Comparison of ENCODE assay signal across 27 cellular contexts in genomic region chr3:64138046-64138445, GRCh38.
DNase-seq lines count a peak whose midpoint lies in the region; ATAC-seq lines count a peak whose summit lies in the region.
"Had no signal": no experiment of that assay in that cellular context is flagged by ENCODE, and none has a peak within 500 bp of the region (broad histone marks: within the 10 kb centered on the region; RNA-seq: fewer than 3 reads in every experiment).

No MANE protein-coding gene starts in this region.

- H3K9me3 Mint-ChIP-seq in activated CD4-positive, alpha-beta memory T cell treated with anti-CD3 and anti-CD28 coated beads for 36 hours, result no peaks in the 10 kb centered on the region
- peaks cover 0 to 2% (median 0%) of the 10 kb centered on the region in 8 donors for H3K9me3 Mint-ChIP-seq in CD4-positive, alpha-beta memory T cell
- H3K9me3 Mint-ChIP-seq: activated naive CD4-positive, alpha-beta T cell treated with anti-CD3 and anti-CD28 coated beads, Interleukin-2, amount 10 ng/mL, durations not matched to agents 7 days and 5 days; dendritic cell treated with granulocyte-macrophage colony-stimulating factor and Interleukin-4, amounts not matched to agents 40 ng/mL and 50 ng/mL, for 4 days; T-helper 2 cell treated with Interferon-gamma antibody and Interleukin-4, amounts not matched to agents 5 μg/mL and 100 μg/mL, for 36 hours had no signal

- H3K9me3 ChIP-seq in CD4-positive, alpha-beta memory T cell (ENCODE audit: control insufficient read depth in 1 of 2, low read length in 2 of 2), result no peaks in the 10 kb centered on the region
- H3K9me3 ChIP-seq: heart right ventricle, spleen, thoracic aorta had no signal

- no peaks in the 10 kb centered on the region for H3K4me1 Mint-ChIP-seq in activated CD4-positive, alpha-beta memory T cell treated with anti-CD3 and anti-CD28 coated beads for 36 hours (ENCODE audit: low read depth)
- no peaks in the 10 kb centered on the region for H3K4me1 Mint-ChIP-seq in CD4-positive, alpha-beta memory T cell
- H3K4me1 Mint-ChIP-seq: activated naive CD4-positive, alpha-beta T cell treated with anti-CD3 and anti-CD28 coated beads, Interleukin-2, amount 10 ng/mL, durations not matched to agents 7 days and 5 days; naive B cell had no signal

- H3K27me3 ChIP-seq in CD4-positive, alpha-beta memory T cell (ENCODE audit: insufficient read depth, low read length), result no peaks in the 10 kb centered on the region
- H3K27me3 ChIP-seq: heart right ventricle, spleen had no signal

- no peak overlapping the region for H3K4me3 Mint-ChIP-seq in activated CD4-positive, alpha-beta memory T cell treated with anti-CD3 and anti-CD28 coated beads for 36 hours
- H3K4me3 Mint-ChIP-seq in CD4-positive, alpha-beta memory T cell, result no peak overlapping the region
- H3K4me3 Mint-ChIP-seq: activated naive CD4-positive, alpha-beta T cell treated with anti-CD3 and anti-CD28 coated beads, Interleukin-2, amount 10 ng/mL, durations not matched to agents 7 days and 5 days; dendritic cell treated with granulocyte-macrophage colony-stimulating factor and Interleukin-4, amounts not matched to agents 40 ng/mL and 50 ng/mL, for 4 days; naive B cell; T-helper 2 cell treated with Interferon-gamma antibody and Interleukin-4, amounts not matched to agents 5 μg/mL and 100 μg/mL, for 36 hours had no signal

- H3K36me3 ChIP-seq in CD4-positive, alpha-beta memory T cell (ENCODE audit: insufficient read depth, low read length), result no peaks in the 10 kb centered on the region
- H3K36me3 ChIP-seq: spleen, thoracic aorta had no signal

- ATAC-seq in GM21528 (IDR thresholded peaks at IDR 0.05; ENCODE audit: low FRiP score, unreplicated experiment), result no peak
- ATAC-seq: HCT116, heart right ventricle, Right ventricle myocardium inferior had no signal

- no peak overlapping the region for H3K27ac Mint-ChIP-seq in activated CD4-positive, alpha-beta memory T cell treated with anti-CD3 and anti-CD28 coated beads for 36 hours
- no peak overlapping the region for H3K27ac Mint-ChIP-seq in CD4-positive, alpha-beta memory T cell
- H3K27ac Mint-ChIP-seq: activated naive CD4-positive, alpha-beta T cell treated with anti-CD3 and anti-CD28 coated beads, Interleukin-2, amount 10 ng/mL, durations not matched to agents 7 days and 5 days; dendritic cell treated with granulocyte-macrophage colony-stimulating factor and Interleukin-4, amounts not matched to agents 40 ng/mL and 50 ng/mL, for 4 days; T-helper 2 cell treated with Interferon-gamma antibody and Interleukin-4, amounts not matched to agents 5 μg/mL and 100 μg/mL, for 36 hours had no signal

- DNase-seq in HCEC 1CT (peak; percentile 41), amniotic epithelial cell (ENCODE audit: low read depth) (peak; percentile 66), glomerular visceral epithelial cell (ENCODE audit: extremely low spot score) (peak; percentile 43), NCI-H1694 (lab: John Stamatoyannopoulos, UW) (no peak)
- no peak for DNase-seq in activated CD4-positive, alpha-beta memory T cell treated with anti-CD3 and anti-CD28 coated beads for 36 hours
- no peak for DNase-seq in CD4-positive, alpha-beta memory T cell
- DNase-seq: activated CD4-positive, alpha-beta T cell treated with anti-CD3 and anti-CD28 coated beads for 48 hours; activated naive CD4-positive, alpha-beta T cell treated with anti-CD3 and anti-CD28 coated beads, Interleukin-2, amount 10 ng/mL, durations not matched to agents 7 days and 5 days; amygdala; DMS53; heart right ventricle; mesenchymal stem cell; naive B cell; NCI-H1417; NCI-H2081 treated with DMSO at 0.1 percent for 48 hours; NCI-H345; spleen; stimulated activated CD4-positive, alpha-beta T cell treated with anti-CD3 and anti-CD28 coated beads, Interleukin-2, amount 100 ng/mL, for 48 hours; stimulated activated naive CD4-positive, alpha-beta T cell had no signal

- H3K27ac ChIP-seq in CD4-positive, alpha-beta memory T cell (ENCODE audit: low read depth, low read length), result no peak overlapping the region
- H3K27ac ChIP-seq: heart right ventricle, HL-60, spleen, thoracic aorta, VCaP had no signal

- H3K4me1 ChIP-seq in CD4-positive, alpha-beta memory T cell (ENCODE audit: insufficient read depth, low read length), result no peaks in the 10 kb centered on the region
- H3K4me1 ChIP-seq: spleen had no signal

- H3K4me3 ChIP-seq in CD4-positive, alpha-beta memory T cell (ENCODE audit: low read length in 2 of 2), result no peak overlapping the region
- H3K4me3 ChIP-seq: heart right ventricle, spleen, thoracic aorta had no signal

- POLR2A ChIA-PET in activated CD4-positive, alpha-beta memory T cell treated with anti-CD3 and anti-CD28 coated beads for 36 hours (lab: Charles Lee), result no interaction called here
- POLR2A ChIA-PET in CD4-positive, alpha-beta memory T cell (lab: Charles Lee; ENCODE audit: partially characterized antibody), result no interaction called here

- intact Hi-C loops in activated CD4-positive, alpha-beta memory T cell treated with anti-CD3 and anti-CD28 coated beads for 36 hours (cut with micrococcal nuclease), result no loop called here
- intact Hi-C loops in CD4-positive, alpha-beta memory T cell (cut with micrococcal nuclease), result no loop called here

- CTCF ChIA-PET in activated CD4-positive, alpha-beta memory T cell treated with anti-CD3 and anti-CD28 coated beads for 36 hours (lab: Charles Lee), result no interaction called here
- CTCF ChIA-PET in CD4-positive, alpha-beta memory T cell (lab: Charles Lee; ENCODE audit: partially characterized antibody), result no interaction called here

- peaks cover 2% of the 10 kb centered on the region for H3K27me3 Mint-ChIP-seq in activated CD4-positive, alpha-beta memory T cell treated with anti-CD3 and anti-CD28 coated beads for 36 hours
- H3K27me3 Mint-ChIP-seq in CD4-positive, alpha-beta memory T cell, result peaks cover 0 to 5% of the 10 kb centered on the region in 2 donors
- H3K27me3 Mint-ChIP-seq: activated naive CD4-positive, alpha-beta T cell treated with anti-CD3 and anti-CD28 coated beads, Interleukin-2, amount 10 ng/mL, durations not matched to agents 7 days and 5 days; dendritic cell treated with granulocyte-macrophage colony-stimulating factor and Interleukin-4, amounts not matched to agents 40 ng/mL and 50 ng/mL, for 4 days; naive B cell had no signal

- H3K36me3 Mint-ChIP-seq in activated CD4-positive, alpha-beta memory T cell treated with anti-CD3 and anti-CD28 coated beads for 36 hours, result no peaks in the 10 kb centered on the region
- H3K36me3 Mint-ChIP-seq in CD4-positive, alpha-beta memory T cell, result no peaks in the 10 kb centered on the region
- H3K36me3 Mint-ChIP-seq: activated naive CD4-positive, alpha-beta T cell treated with anti-CD3 and anti-CD28 coated beads, Interleukin-2, amount 10 ng/mL, durations not matched to agents 7 days and 5 days; naive B cell had no signal

Comparison
In these comparisons a context has a peak if more than half of its experiments do, and no peak if none do; other contexts are left out.
1. DNase-seq: peak in HCEC 1CT (single experiment), amniotic epithelial cell (single experiment) and glomerular visceral epithelial cell (single experiment); none in activated CD4-positive, alpha-beta memory T cell treated with anti-CD3 and anti-CD28 coated beads for 36 hours (single experiment), CD4-positive, alpha-beta memory T cell (0 of 5) and NCI-H1694 (single experiment).